Comparison of ENCODE assay signal across 11 cellular contexts in the genomic region with DNA sequence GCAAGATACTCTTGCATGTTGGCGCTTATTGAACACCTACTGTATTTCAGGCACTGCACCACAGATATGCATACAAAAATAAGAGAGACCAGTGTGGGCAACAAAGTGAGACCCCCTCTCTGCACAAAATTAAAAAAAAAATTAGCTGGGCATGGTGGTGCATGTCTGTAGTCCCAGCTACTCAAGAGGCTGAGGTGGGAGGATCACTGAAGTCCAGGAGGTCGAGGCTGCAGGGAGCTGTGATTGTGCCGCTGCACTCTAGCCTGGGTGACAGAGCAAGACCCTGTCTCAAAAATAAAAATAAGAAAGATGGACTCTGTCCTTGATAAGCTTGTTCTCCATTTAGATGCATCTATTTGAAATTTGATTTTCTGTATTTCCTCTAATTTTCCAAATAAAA. TPM values are rescaled to one million over a fixed set of nuclear protein-coding genes. Genes with fewer than 3 reads are reported as not detected.
DNase-seq lines count a peak whose midpoint lies in the region; ATAC-seq and TF ChIP-seq lines count a peak whose summit lies in the region.
"Had no signal": no experiment of that assay in that cellular context is flagged by ENCODE, and none has a peak within 500 bp of the region (broad histone marks: within the 10 kb centered on the region; RNA-seq: fewer than 3 reads in every experiment).

No MANE protein-coding gene starts in this region.

- H3K4me1 ChIP-seq in BLaER1 (peaks cover 21% of the 10 kb centered on the region), tibial nerve (peaks cover 0 to 52% (median 13%) of the 10 kb centered on the region in 4 donors)
- peaks cover 11 to 16% of the 10 kb centered on the region in 2 donors for H3K4me1 ChIP-seq in naive thymus-derived CD4-positive, alpha-beta T cell (ENCODE audit: control insufficient read depth in 2 of 2, insufficient read depth in 2 of 2, low read length in 2 of 2)
- H3K4me1 ChIP-seq: body of pancreas had no signal

- TF ChIP-seq EP300 in tibial nerve (IDR thresholded peaks at IDR 0.05) = no peak

- intact Hi-C loops in naive thymus-derived CD4-positive, alpha-beta T cell (cut with micrococcal nuclease) = loop anchor here in 1 of 2 donors (2.0 kb wide), 1 partner anchor 20 kb away; no protein-coding TSS in a partner anchor

- no peaks in the 10 kb centered on the region for H3K9me3 Mint-ChIP-seq in activated naive CD8-positive, alpha-beta T cell (ENCODE audit: low read depth)
- peaks cover 0 to 11% (median 0%) of the 10 kb centered on the region in 11 donors for H3K9me3 Mint-ChIP-seq in naive thymus-derived CD4-positive, alpha-beta T cell

- peak overlapping the region; percentile 87 for H3K27ac Mint-ChIP-seq in activated naive CD8-positive, alpha-beta T cell
- peak overlapping the region; percentile 79 to 95 (median 87) for H3K27ac Mint-ChIP-seq in naive thymus-derived CD4-positive, alpha-beta T cell

- H3K27me3 Mint-ChIP-seq in activated naive CD8-positive, alpha-beta T cell = no peaks in the 10 kb centered on the region
- no peaks in the 10 kb centered on the region for H3K27me3 Mint-ChIP-seq in naive thymus-derived CD4-positive, alpha-beta T cell

- H3K36me3 ChIP-seq in BLaER1 (peaks cover 11% of the 10 kb centered on the region; the same call in 1 of the 2 replicates), tibial nerve (peaks cover 0 to 5% (median 0%) of the 10 kb centered on the region in 3 donors)
- no peaks in the 10 kb centered on the region for H3K36me3 ChIP-seq in naive thymus-derived CD4-positive, alpha-beta T cell (ENCODE audit: control insufficient read depth in 2 of 3, insufficient read depth in 3 of 3, low read length in 3 of 3)

- 94 to 95% methylated on average over 3 of the region's 3 CpGs for WGBS in tibial nerve, 2 donors

- TF ChIP-seq CTCF in tibial nerve (IDR thresholded peaks at IDR 0.05) = no peak

- no peak for TF ChIP-seq POLR2A in tibial nerve (IDR thresholded peaks at IDR 0.05)

- no peak for ATAC-seq in naive thymus-derived CD4-positive, alpha-beta T cell

- H3K4me2 ChIP-seq in BLaER1 = peak overlapping the region; percentile 85

- H3K4me3 ChIP-seq in BLaER1 = peak overlapping the region; percentile 55; the same call in 1 of the 2 replicates
- peak overlapping the region; percentile 20; the same call in 1 of the 2 replicates for H3K4me3 ChIP-seq in GM08714 (ENCODE audit: low read length)
- peak overlapping the region; percentile 61 for H3K4me3 ChIP-seq in naive thymus-derived CD4-positive, alpha-beta T cell (ENCODE audit: low read length)
- H3K4me3 ChIP-seq in tibial nerve = no peak overlapping the region
- H3K4me3 ChIP-seq: body of pancreas had no signal

- peaks cover 51% of the 10 kb centered on the region for H3K4me1 Mint-ChIP-seq in activated naive CD8-positive, alpha-beta T cell (ENCODE audit: low read depth)
- H3K4me1 Mint-ChIP-seq in naive thymus-derived CD4-positive, alpha-beta T cell = peaks cover 17 to 62% (median 45%) of the 10 kb centered on the region in 7 donors

- no peak for DNase-seq in naive thymus-derived CD4-positive, alpha-beta T cell
- DNase-seq in T-helper 9 cell (no peak), cerebellar cortex (ENCODE audit: low spot score) (no peak), tibial nerve (ENCODE audit: low spot score in 2 of 2) (no peak), HuH-7 (ENCODE audit: low spot score) (no peak)
- DNase-seq: body of pancreas, GF-D8, mammary epithelial cell had no signal

- POLR2A ChIA-PET in naive thymus-derived CD4-positive, alpha-beta T cell (lab: Charles Lee) = interaction anchor here (0.8 to 2.3 kb wide), 6 partner anchors 9 to 244 kb away, joined by 3 to 27 read pairs (median 4); a partner anchor contains a TSS

- H3K4me3 Mint-ChIP-seq in activated naive CD8-positive, alpha-beta T cell = peak overlapping the region; percentile 72
- peak overlapping the region in 9 of 10 donors; percentile 58 to 85 (median 84) for H3K4me3 Mint-ChIP-seq in naive thymus-derived CD4-positive, alpha-beta T cell

- H3K27me3 ChIP-seq in BLaER1 (no peaks in the 10 kb centered on the region), tibial nerve (no peaks in the 10 kb centered on the region)
- no peaks in the 10 kb centered on the region for H3K27me3 ChIP-seq in naive thymus-derived CD4-positive, alpha-beta T cell (ENCODE audit: control insufficient read depth in 2 of 2, insufficient read depth in 2 of 2, low read length in 2 of 2)
- H3K27me3 ChIP-seq: body of pancreas had no signal

- H4K20me1 ChIP-seq in BLaER1 = peaks cover 11% of the 10 kb centered on the region; the same call in 1 of the 2 replicates

- peak overlapping the region; percentile 59; the same call in 1 of the 2 replicates for H3K9ac ChIP-seq in BLaER1

- H3K27ac ChIP-seq in BLaER1 = peak overlapping the region; percentile 60
- peak overlapping the region; percentile 64 for H3K27ac ChIP-seq in naive thymus-derived CD4-positive, alpha-beta T cell (ENCODE audit: low read depth, low read length)
- H3K27ac ChIP-seq in tibial nerve = peak overlapping the region in 2 of 4 donors; percentile 35 to 42

- CTCF ChIA-PET in naive thymus-derived CD4-positive, alpha-beta T cell (lab: Charles Lee) = interaction anchor here (0.6 to 2.5 kb wide), 5 partner anchors 8 to 45 kb away, joined by 3 to 6 read pairs (median 3); a partner anchor contains a TSS

- H3K9me3 ChIP-seq in BLaER1 (no peaks in the 10 kb centered on the region), tibial nerve (no peaks in the 10 kb centered on the region)
- H3K9me3 ChIP-seq in naive thymus-derived CD4-positive, alpha-beta T cell (ENCODE audit: control insufficient read depth in 2 of 3, low read length in 3 of 3) = no peaks in the 10 kb centered on the region
- H3K9me3 ChIP-seq: body of pancreas had no signal

- H3K36me3 Mint-ChIP-seq in activated naive CD8-positive, alpha-beta T cell = no peaks in the 10 kb centered on the region
- peaks cover 0 to 25% (median 12%) of the 10 kb centered on the region in 5 donors for H3K36me3 Mint-ChIP-seq in naive thymus-derived CD4-positive, alpha-beta T cell

RNA-seq across cellular contexts. Expression of a gene that starts 20.8 kb away (rescaled TPM):
- total RNA-seq in naive thymus-derived CD4-positive, alpha-beta T cell = 10 to 100 TPM; 56.5 to 73.2 (median 62.0) TPM
- polyA plus RNA-seq in naive thymus-derived CD4-positive, alpha-beta T cell = 10 to 100 TPM; 12.0 to 12.7 TPM
- 10 to 100 TPM; 39.0 to 47.6 (median 39.9) TPM for total RNA-seq in tibial nerve

Comparison
In these comparisons a context has a peak if more than half of its experiments do, and no peak if none do; other contexts are left out.
1. H3K4me3 ChIP-seq: peak in BLaER1 (single experiment), GM08714 (single experiment) and naive thymus-derived CD4-positive, alpha-beta T cell (single experiment); none in tibial nerve (0 of 4).